Comparison of ENCODE assay signal across 32 cellular contexts in genomic region chr19:612941-613340, GRCh38. TPM values are rescaled to one million over a fixed set of nuclear protein-coding genes. Genes with fewer than 3 reads are reported as not detected.
"Had no signal": no experiment of that assay in that cellular context is flagged by ENCODE, and none has a peak within 500 bp of the region (broad histone marks: within the 10 kb centered on the region; RNA-seq: fewer than 3 reads in every experiment).

No MANE protein-coding gene starts in this region.

- H3K9me3 ChIP-seq: ascending aorta, neutrophil, testis, transverse colon had no signal

- DNase-seq: activated CD4-positive, alpha-beta T cell treated with anti-CD3 and anti-CD28 coated beads for 36 hours; activated CD4-positive, CD25-positive, alpha-beta regulatory T cell; activated CD8-positive, alpha-beta memory T cell treated with anti-CD3 and anti-CD28 coated beads, Interleukin-2, amount 10 ng/mL, durations not matched to agents 7 days and 5 days; activated CD8-positive, alpha-beta T cell treated with anti-CD3 and anti-CD28 coated beads, Interleukin-2, amount 10 ng/mL, durations not matched to agents 7 days and 5 days; activated effector memory CD4-positive, alpha-beta T cell treated with Interleukin-2 at 50 U/mL for 16 hours; activated naive CD4-positive, alpha-beta T cell treated with anti-CD3 and anti-CD28 coated beads for 36 hours; activated naive CD8-positive, alpha-beta T cell treated with anti-CD3 and anti-CD28 coated beads, Interleukin-2, amount 10 ng/mL, durations not matched to agents 7 days and 5 days; dorsolateral prefrontal cortex; effector memory CD8-positive, alpha-beta T cell; erythroblast; head of caudate nucleus; hippocampal formation; left colon; mammary epithelial cell; naive B cell; nephron progenitor cell; stimulated activated CD4-positive, alpha-beta T cell treated with anti-CD3 and anti-CD28 coated beads, Interleukin-12 subunit alpha, Interleukin-12 subunit beta, amount 100 ng/mL, for 4 hours; stimulated activated CD4-positive, alpha-beta T cell treated with anti-CD3 and anti-CD28 coated beads, Interleukin-4, amount 100 ng/mL, for 1 hour; stimulated activated naive CD8-positive, alpha-beta T cell treated with anti-CD3 and anti-CD28 coated beads, Interleukin-15, Interleukin-2, amounts not matched to agents 100 U/mL and 50 U/mL, for 24 hours; testis; transverse colon had no signal

- H3K4me3 ChIP-seq: ascending aorta, cardiac muscle cell, coronary artery, dorsolateral prefrontal cortex, skin epidermis, testis, transverse colon had no signal

- H3K27me3 ChIP-seq: ascending aorta, cardiac muscle cell, dorsolateral prefrontal cortex, testis had no signal

- H3K9me3 Mint-ChIP-seq: activated naive CD4-positive, alpha-beta T cell treated with anti-CD3 and anti-CD28 coated beads for 36 hours; activated naive CD8-positive, alpha-beta T cell treated with anti-CD3 and anti-CD28 coated beads, Interleukin-2, amount 10 ng/mL, durations not matched to agents 7 days and 5 days; brain; effector memory CD8-positive, alpha-beta T cell; mesothelial cell of epicardium; naive B cell; nephron progenitor cell had no signal

- H3K4me1 ChIP-seq: ascending aorta had no signal

- H3K27ac Mint-ChIP-seq: activated CD4-positive, alpha-beta T cell treated with anti-CD3 and anti-CD28 coated beads for 36 hours; activated CD8-positive, alpha-beta memory T cell treated with anti-CD3 and anti-CD28 coated beads, Interleukin-2, amount 10 ng/mL, durations not matched to agents 7 days and 5 days; activated CD8-positive, alpha-beta T cell treated with anti-CD3 and anti-CD28 coated beads, Interleukin-2, amount 10 ng/mL, durations not matched to agents 7 days and 5 days; activated naive CD4-positive, alpha-beta T cell treated with anti-CD3 and anti-CD28 coated beads for 36 hours; activated naive CD8-positive, alpha-beta T cell treated with anti-CD3 and anti-CD28 coated beads, Interleukin-2, amount 10 ng/mL, durations not matched to agents 7 days and 5 days; brain; effector memory CD8-positive, alpha-beta T cell; mesothelial cell of epicardium; naive B cell; progenitor cell of endocrine pancreas had no signal

- H3K27ac ChIP-seq: ascending aorta, cardiac muscle cell, coronary artery, neutrophil, skin epidermis, testis, transverse colon had no signal

- H3K4me3 Mint-ChIP-seq: activated CD4-positive, alpha-beta T cell treated with anti-CD3 and anti-CD28 coated beads for 36 hours; activated CD8-positive, alpha-beta memory T cell treated with anti-CD3 and anti-CD28 coated beads, Interleukin-2, amount 10 ng/mL, durations not matched to agents 7 days and 5 days; activated CD8-positive, alpha-beta T cell treated with anti-CD3 and anti-CD28 coated beads, Interleukin-2, amount 10 ng/mL, durations not matched to agents 7 days and 5 days; activated naive CD4-positive, alpha-beta T cell treated with anti-CD3 and anti-CD28 coated beads for 36 hours; activated naive CD8-positive, alpha-beta T cell treated with anti-CD3 and anti-CD28 coated beads, Interleukin-2, amount 10 ng/mL, durations not matched to agents 7 days and 5 days; brain; effector memory CD8-positive, alpha-beta T cell; mesothelial cell of epicardium; naive B cell; nephron progenitor cell had no signal

- H3K27me3 Mint-ChIP-seq: activated naive CD8-positive, alpha-beta T cell treated with anti-CD3 and anti-CD28 coated beads, Interleukin-2, amount 10 ng/mL, durations not matched to agents 7 days and 5 days; brain; effector memory CD8-positive, alpha-beta T cell; progenitor cell of endocrine pancreas had no signal

RNA-seq across cellular contexts. Expression of gene FGF22, which starts 26.7 kb away (rescaled TPM):
- polyA plus RNA-seq: fibroblast of lung, keratinocyte, liver, mammary epithelial cell had no signal
